18 cellular contexts compared by ENCODE assay signal in genomic region chr11:118016094-118016493, GRCh38. TPM values are rescaled to one million over a fixed set of nuclear protein-coding genes. Genes with fewer than 3 reads are reported as not detected.
DNase-seq lines count a peak whose midpoint lies in the region; ATAC-seq, FAIRE-seq and TF ChIP-seq lines count a peak whose summit lies in the region.
"Had no signal": no experiment of that assay in that cellular context is flagged by ENCODE, and none has a peak within 500 bp of the region (broad histone marks: within the 10 kb centered on the region; RNA-seq: fewer than 3 reads in every experiment).

No MANE protein-coding gene starts in this region.

- H3K4me2 ChIP-seq in GM12878 (ENCODE audit: control insufficient read depth, insufficient read depth), result peak overlapping the region; percentile 2; the same call in 1 of the 2 replicates

- RAD21 ChIA-PET in GM12878 (lab: Charles Lee; ENCODE audit: unreplicated experiment), result interaction anchor here (0.7 to 1.4 kb wide), 6 partner anchors 14 to 69 kb away, joined by 3 to 4 read pairs (median 3); no protein-coding TSS in a partner anchor

- ATAC-seq in Right ventricle myocardium superior (ENCODE audit: poor library complexity), result no peak
- ATAC-seq in GM12878, result no peak
- no peak for ATAC-seq in HG02588 (IDR thresholded peaks at IDR 0.05; ENCODE audit: unreplicated experiment)
- ATAC-seq: foreskin keratinocyte, left colon had no signal

- H3K4me1 ChIP-seq in right atrium auricular region (peaks cover 0 to 1% of the 10 kb centered on the region in 2 donors), GM12878 (ENCODE audit: control insufficient read depth, insufficient read depth, low read length) (peaks cover 34% of the 10 kb centered on the region)
- H3K4me1 ChIP-seq: foreskin keratinocyte had no signal

- intact Hi-C loops in Right ventricle myocardium superior (cut with DNase I), result no loop called here
- intact Hi-C loops in GM12878 (cut with micrococcal nuclease; ENCODE audit: unreplicated experiment), result no loop called here

- POLR2A ChIA-PET in GM12878 (lab: Charles Lee), result interaction anchor here (1.1 to 1.5 kb wide), 3 partner anchors 11 to 30 kb away, joined by 3 to 5 read pairs (median 4); no protein-coding TSS in a partner anchor

- in situ Hi-C loops in GM12878 (cut with MboI), result no loop called here

- H2AFZ ChIP-seq in GM12878 (ENCODE audit: control insufficient read depth, low read depth, low read length), result no peak overlapping the region

- peaks cover 0 to 7% of the 10 kb centered on the region in 2 donors for H3K9me3 ChIP-seq in right atrium auricular region
- peaks cover 17% of the 10 kb centered on the region; the same call in 2 of the 3 replicates for H3K9me3 ChIP-seq in GM12878 (replicated peaks; ENCODE audit: control insufficient read depth, insufficient read depth, low read length)

- no peaks in the 10 kb centered on the region for H3K36me3 ChIP-seq in right atrium auricular region
- no peaks in the 10 kb centered on the region for H3K36me3 ChIP-seq in GM12878 (ENCODE audit: control insufficient read depth in 2 of 2, insufficient read depth in 2 of 2, low read length in 1 of 2)

- CTCF ChIA-PET in GM12878 (lab: Yijun Ruan, JAX), result interaction anchor here (0.6 to 1.5 kb wide), 12 partner anchors 15 to 209 kb away, joined by 3 to 9 read pairs (median 4); partner anchors contain the start of gene IL10RA

- H3K27me3 ChIP-seq in right atrium auricular region (no peaks in the 10 kb centered on the region), GM12878 (replicated peaks in 1 of 2; ENCODE audit: control insufficient read depth in 2 of 2, insufficient read depth in 2 of 2, low read length in 1 of 2) (no peaks in the 10 kb centered on the region)

- TF ChIP-seq POLR2A in GM12878 (IDR thresholded peaks at IDR 0.05; ENCODE audit: low read depth, low read length), result no peak

- SMC1A ChIA-PET in GM12878 (lab: Charles Lee; ENCODE audit: uncharacterized antibody, unreplicated experiment), result interaction anchor here (1.1 to 1.9 kb wide), 11 partner anchors 9 to 69 kb away, joined by 3 to 14 read pairs (median 4); no protein-coding TSS in a partner anchor

- no peak for TF ChIP-seq RAD21 in GM12878 (IDR thresholded peaks at IDR 0.05; ENCODE audit: insufficient read depth, low read depth, low read length)

- no TSS peak for BruUV-seq in GM12878 (replicated peaks; lab: Mats Ljungman, UMichigan)

- no peak for FAIRE-seq in GM12878 (lab: Jason Lieb, UNC)

- H4K20me1 ChIP-seq in GM12878 (ENCODE audit: control insufficient read depth, insufficient read depth), result no peaks in the 10 kb centered on the region

- H3K79me2 ChIP-seq in GM12878 (ENCODE audit: control insufficient read depth, insufficient read depth, low read length), result no peaks in the 10 kb centered on the region

- DNase-seq in right atrium auricular region (ENCODE audit: low spot score), result peak; percentile 26
- no peak for DNase-seq in Right ventricle myocardium superior
- peak; percentile 18 for DNase-seq in NOMO-1 treated with dmso at 0.1 percent for 144 hours (lab: John Stamatoyannopoulos, UW; ENCODE audit: unreplicated experiment)
- no peak for DNase-seq in GM12878 (ENCODE audit: low read depth, low spot score)
- DNase-seq in SW 1271 (lab: John Stamatoyannopoulos, UW), result no peak
- DNase-seq in ureter (ENCODE audit: low spot score), result no peak
- no peak for DNase-seq in NCI-H2196 treated with DMSO at 0.1 percent for 48 hours (lab: John Stamatoyannopoulos, UW; ENCODE audit: unreplicated experiment)
- DNase-seq: activated gamma-delta T cell treated with Interleukin-2 at 50 U/mL for 16 hours, Caco-2, foreskin keratinocyte, HCEC 1CT, left colon, midbrain, NCI-H187 treated with DMSO at 0.1 percent for 48 hours had no signal

- TF ChIP-seq CTCF in right atrium auricular region (IDR thresholded peaks at IDR 0.05), result no peak
- TF ChIP-seq CTCF in GM12878 (IDR thresholded peaks at IDR 0.05 in 2 of 3, conservative IDR thresholded peaks at IDR 0.05 in 1 of 3; ENCODE audit: control insufficient read depth in 2 of 3, extremely low read depth in 1 of 3, insufficient read depth in 1 of 3, low read depth in 3 of 3, low read length in 3 of 3), result no peak

- H3K4me3 ChIP-seq in right atrium auricular region (no peak overlapping the region), GM12878 (no peak overlapping the region)

- no peak for TF ChIP-seq EP300 in GM12878 (IDR thresholded peaks at IDR 0.05; ENCODE audit: borderline replicate concordance in 1 of 2, control insufficient read depth in 1 of 2, low read depth in 2 of 2, low read length in 2 of 2)

- WGBS in GM12878 (ENCODE audit: insufficient coverage, insufficient replicate concordance, low lambda C conversion rate, missing lambda C conversion rate), result 5% methylated on average over 4 of the region's 4 CpGs

- no peak overlapping the region for H3K27ac ChIP-seq in right atrium auricular region
- H3K27ac ChIP-seq in GM12878 (ENCODE audit: control insufficient read depth, insufficient read depth), result no peak overlapping the region
- H3K27ac ChIP-seq: foreskin keratinocyte had no signal

- no peak overlapping the region for H3K9ac ChIP-seq in GM12878 (ENCODE audit: control insufficient read depth, insufficient read depth, low read length)

TF ChIP-seq in GM12878, 131 proteins besides CTCF, POLR2A, EP300 and RAD21 (continues in another document):
- TF ChIP-seq RUNX3 (IDR thresholded peaks at IDR 0.05; ENCODE audit: low read length), result peak; percentile 43
- TF ChIP-seq ZBTB4 (CRISPR knock-in tag; IDR thresholded peaks at IDR 0.05), result no peak
- peak in 1 of 2 experiments; percentile 26; a peak in 1 of 4 replicates for TF ChIP-seq IKZF2 (IDR thresholded peaks at IDR 0.05)
- no peak for TF ChIP-seq LARP7 (IDR thresholded peaks at IDR 0.05)

RNA-seq across cellular contexts. Expression of gene IL10RA, which starts 29.9 kb away (rescaled TPM):
- total RNA-seq in right atrium auricular region, result 10 to 100 TPM in 1 of 2 donors, 1 to 10 TPM in 1; 4.6 to 11.4 TPM
- 6.2 TPM for total RNA-seq in Right ventricle myocardium superior
- total RNA-seq in GM12878 (2013; cell fraction: nucleolus; rRNA removed), result 57.8 and 59.8 TPM in 2 replicates
- 12.0 and 12.5 TPM in 2 replicates for total RNA-seq in GM12878 (2014; rRNA removed)
- total RNA-seq in GM12878 (2014; rRNA removed; fragmentation: Illumina TruSeq; extraction: Trizol), result 6.5 and 8.8 TPM in 2 replicates
- total RNA-seq in GM12878 (2021), result 10.8 and 11.8 TPM in 2 replicates
- polyA plus RNA-seq in GM12878 (2011; ENCODE audit: low read depth), result 22.6 TPM
- polyA plus RNA-seq in GM12878 (2011; rRNA removed), result 29.5 and 45.9 TPM in 2 replicates
- 38.2 and 61.8 TPM in 2 replicates for polyA plus RNA-seq in GM12878 (2011; cell fraction: cytosol; rRNA removed)
- polyA plus RNA-seq in GM12878 (2011; cell fraction: nucleus; rRNA removed), result 57.3 and 71.0 TPM in 2 replicates
- polyA plus RNA-seq in GM12878 (2012), result 13.8 and 14.8 TPM in 2 replicates
- 5.9 and 13.7 TPM in 2 replicates for polyA plus RNA-seq in GM12878 (2014; fragmentation: Illumina TruSeq; extraction: Trizol)
- polyA plus RNA-seq in GM12878 (2014; fragmentation: Nextera tagmentation; extraction: Ambion mirVana), result 1 to 10 TPM in 1 of 2 experiments, under 1 TPM in 1; 0.77 to 1.4 TPM
- 11.0 and 18.7 TPM in 2 replicates for polyA plus RNA-seq in GM12878 (2014; rRNA removed)
- polyA plus RNA-seq in GM12878 (2016; fragmentation: Nextera tagmentation; extraction: Ambion mirVana), result 1 to 10 TPM; 7.4 to 8.5 TPM
- polyA minus RNA-seq in GM12878 (2011; rRNA and poly(A)+ RNA removed), result 76.7 and 94.2 TPM in 2 replicates
- 17.8 and 20.6 TPM in 2 replicates for polyA minus RNA-seq in GM12878 (2011; cell fraction: cytosol; rRNA and poly(A)+ RNA removed)
- polyA minus RNA-seq in GM12878 (2011; cell fraction: nucleus; rRNA and poly(A)+ RNA removed), result 57.1 and 67.5 TPM in 2 replicates
- total RNA-seq in ureter, result 22.4 TPM
- total RNA-seq: HT-29, SK-MEL-5 had no signal
- polyA plus RNA-seq: AG04450, foreskin keratinocyte had no signal

Comparison
In these comparisons a context has a peak if more than half of its experiments do, and no peak if none do; other contexts are left out.
1. DNase-seq: peak in right atrium auricular region (single experiment) and NOMO-1 treated with dmso at 0.1 percent for 144 hours (single experiment); none in Right ventricle myocardium superior (single experiment), GM12878 (single experiment), SW 1271 (0 of 2), ureter (single experiment) and NCI-H2196 treated with DMSO at 0.1 percent for 48 hours (single experiment).